21 cellular contexts compared by ENCODE assay signal in the genomic region with DNA sequence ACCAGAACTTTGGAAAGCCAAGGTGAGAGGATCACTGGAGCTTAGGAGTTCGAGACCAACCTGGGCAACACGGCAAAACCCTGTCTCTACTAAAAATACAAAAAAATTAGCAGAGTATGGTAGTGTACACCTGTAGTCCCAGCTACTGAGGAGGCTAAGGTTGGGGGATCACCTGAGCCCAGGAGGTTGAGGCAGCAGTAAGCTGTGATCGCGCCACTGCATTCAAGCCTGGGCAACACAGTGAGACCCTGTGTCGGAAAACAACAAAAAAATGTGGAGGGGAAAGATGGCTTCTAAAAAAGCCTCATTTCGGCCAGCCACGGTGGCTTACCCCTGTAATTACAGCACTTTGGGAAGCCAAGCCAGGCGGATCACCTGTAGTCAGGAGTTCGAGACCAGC.
"Had no signal": no experiment of that assay in that cellular context is flagged by ENCODE, and none has a peak within 500 bp of the region (broad histone marks: within the 10 kb centered on the region; RNA-seq: fewer than 3 reads in every experiment).

No MANE protein-coding gene starts in this region.

- H3K4me1 ChIP-seq: heart left ventricle, left ventricle myocardium inferior had no signal

- ATAC-seq: activated CD4-positive, CD25-positive, alpha-beta regulatory T cell treated with anti-CD3 and anti-CD28 coated beads, Interleukin-2, amount 50 U/mL, for 24 hours; esophagus mucosa; gastroesophageal sphincter; heart left ventricle; naive thymus-derived CD8-positive, alpha-beta T cell; stimulated activated naive CD8-positive, alpha-beta T cell treated with anti-CD3 and anti-CD28 coated beads, Interleukin-15, Interleukin-2, amounts not matched to agents 100 U/mL and 50 U/mL, for 24 hours had no signal

- H3K4me3 ChIP-seq: gastroesophageal sphincter, heart left ventricle, left ventricle myocardium inferior, tibial nerve had no signal

- H3K27me3 Mint-ChIP-seq: activated CD4-positive, alpha-beta T cell treated with anti-CD3 and anti-CD28 coated beads, Interleukin-2, amount 10 ng/mL, durations not matched to agents 7 days and 5 days; activated naive CD4-positive, alpha-beta T cell treated with anti-CD3 and anti-CD28 coated beads, Interleukin-2, amount 10 ng/mL, durations not matched to agents 7 days and 5 days; central memory CD8-positive, alpha-beta T cell; naive thymus-derived CD8-positive, alpha-beta T cell had no signal

- H3K27ac ChIP-seq: gastroesophageal sphincter, heart left ventricle, left ventricle myocardium inferior, tibial nerve had no signal

- H3K9me3 ChIP-seq: gastroesophageal sphincter, heart left ventricle, left ventricle myocardium inferior, tibial nerve had no signal

- H3K4me1 Mint-ChIP-seq: activated CD4-positive, alpha-beta T cell treated with anti-CD3 and anti-CD28 coated beads, Interleukin-2, amount 10 ng/mL, durations not matched to agents 7 days and 5 days; activated naive CD4-positive, alpha-beta T cell treated with anti-CD3 and anti-CD28 coated beads, Interleukin-2, amount 10 ng/mL, durations not matched to agents 7 days and 5 days had no signal

- H3K27me3 ChIP-seq: gastroesophageal sphincter, heart left ventricle, tibial nerve had no signal

- H3K27ac Mint-ChIP-seq: activated CD4-positive, alpha-beta T cell treated with anti-CD3 and anti-CD28 coated beads, Interleukin-2, amount 10 ng/mL, durations not matched to agents 7 days and 5 days; activated naive CD4-positive, alpha-beta T cell treated with anti-CD3 and anti-CD28 coated beads, Interleukin-2, amount 10 ng/mL, durations not matched to agents 7 days and 5 days had no signal

- H3K4me3 Mint-ChIP-seq: activated CD4-positive, alpha-beta T cell treated with anti-CD3 and anti-CD28 coated beads, Interleukin-2, amount 10 ng/mL, durations not matched to agents 7 days and 5 days; activated naive CD4-positive, alpha-beta T cell treated with anti-CD3 and anti-CD28 coated beads, Interleukin-2, amount 10 ng/mL, durations not matched to agents 7 days and 5 days; central memory CD8-positive, alpha-beta T cell; naive thymus-derived CD8-positive, alpha-beta T cell had no signal

- H3K9me3 Mint-ChIP-seq: activated CD4-positive, alpha-beta T cell treated with anti-CD3 and anti-CD28 coated beads, Interleukin-2, amount 10 ng/mL, durations not matched to agents 7 days and 5 days; activated naive CD4-positive, alpha-beta T cell treated with anti-CD3 and anti-CD28 coated beads, Interleukin-2, amount 10 ng/mL, durations not matched to agents 7 days and 5 days; central memory CD8-positive, alpha-beta T cell; naive thymus-derived CD8-positive, alpha-beta T cell had no signal

- DNase-seq: activated CD4-positive, alpha-beta T cell treated with anti-CD3 and anti-CD28 coated beads, Interleukin-2, amount 10 ng/mL, durations not matched to agents 7 days and 5 days; activated CD8-positive, alpha-beta memory T cell treated with anti-CD3 and anti-CD28 coated beads, Interleukin-2, amount 50 U/mL, for 48 hours; activated effector memory CD4-positive, alpha-beta T cell treated with Interleukin-2 at 50 U/mL for 16 hours; activated naive CD4-positive, alpha-beta T cell treated with anti-CD3 and anti-CD28 coated beads, Interleukin-2, amount 10 ng/mL, durations not matched to agents 7 days and 5 days; activated T-cell treated with anti-CD3 and anti-CD28 coated beads, Interleukin-2, amount 50 U/mL, for 48 hours; aorta; cortex of kidney; heart left ventricle; left ventricle myocardium inferior; mammary epithelial cell; naive thymus-derived CD8-positive, alpha-beta T cell; posterior cingulate gyrus; stimulated activated naive CD8-positive, alpha-beta T cell treated with anti-CD3 and anti-CD28 coated beads, Interleukin-15, Interleukin-2, amounts not matched to agents 100 U/mL and 50 U/mL, for 24 hours; substantia nigra; T-helper 1 cell; T1000 had no signal
